Comparison of ENCODE assay signal across 8 cellular contexts in genomic region chr16:72124761-72125634, GRCh38. TPM values are rescaled to one million over a fixed set of nuclear protein-coding genes. Genes with fewer than 3 reads are reported as not detected.
DNase-seq lines count a peak whose midpoint lies in the region; ATAC-seq and TF ChIP-seq lines count a peak whose summit lies in the region.

No MANE protein-coding gene starts in this region.

- H3K9me3 ChIP-seq in endodermal cell (ENCODE audit: control insufficient read depth, low read length): no peaks in the 10 kb centered on the region

- no peaks in the 10 kb centered on the region for H3K27me3 ChIP-seq in endodermal cell (ENCODE audit: control insufficient read depth, insufficient read depth, low read length, poor library complexity, severe bottlenecking)

- no peaks in the 10 kb centered on the region for H3K9me3 Mint-ChIP-seq in endodermal cell
- no peaks in the 10 kb centered on the region for H3K9me3 Mint-ChIP-seq in mesothelial cell of epicardium

- H3K4me1 ChIP-seq in endodermal cell (ENCODE audit: control insufficient read depth, insufficient read depth, low read length): peaks cover 23% of the 10 kb centered on the region

- H3K36me3 ChIP-seq in endodermal cell (ENCODE audit: control insufficient read depth, insufficient read depth, low read length): no peaks in the 10 kb centered on the region

- H3K4me3 ChIP-seq in endodermal cell (ENCODE audit: low read length): no peak overlapping the region

- peak; percentile 73 for DNase-seq in GM10266 (ENCODE audit: extremely low spot score)
- peak; percentile 42 for DNase-seq in NCI-H774 (lab: John Stamatoyannopoulos, UW)
- DNase-seq in activated CD8-positive, alpha-beta memory T cell treated with anti-CD3 and anti-CD28 coated beads for 1 hour (ENCODE audit: extremely low read depth in 1 of 2, low read depth in 1 of 2): peak; percentile 12 to 36
- peak; percentile 96 for DNase-seq in endodermal cell
- peak in 1 of 2 experiments; percentile 82 for DNase-seq in mesothelial cell of epicardium (ENCODE audit: low spot score in 2 of 2, unreplicated experiment in 2 of 2)
- DNase-seq in stimulated activated CD8-positive, alpha-beta memory T cell treated with anti-CD3 and anti-CD28 coated beads, Interleukin-4, amount 100 ng/mL, for 1 hour (ENCODE audit: low read depth in 2 of 2, low spot score in 1 of 2): peak; percentile 7 to 31

- no peak overlapping the region for H3K9ac ChIP-seq in endodermal cell (ENCODE audit: extremely low read depth, low read length, poor library complexity, severe bottlenecking)

- H3K36me3 Mint-ChIP-seq in endodermal cell (ENCODE audit: low read depth) (no peaks in the 10 kb centered on the region), mesothelial cell of epicardium (no peaks in the 10 kb centered on the region)

- TF ChIP-seq CTCF in GM10266 (IDR thresholded peaks at IDR 0.05; ENCODE audit: control insufficient read depth, insufficient read depth, low read depth, missing control alignments): peak; percentile 86
- peak; percentile 91 for TF ChIP-seq CTCF in endodermal cell (conservative IDR thresholded peaks at IDR 0.05)
- TF ChIP-seq CTCF in mesothelial cell of epicardium (IDR thresholded peaks at IDR 0.05; ENCODE audit: unreplicated experiment): peak; percentile 69

- H3K4me1 Mint-ChIP-seq in endodermal cell (peaks cover 41% of the 10 kb centered on the region), mesothelial cell of epicardium (peaks cover 3% of the 10 kb centered on the region)

- no peaks in the 10 kb centered on the region for H3K27me3 Mint-ChIP-seq in endodermal cell (ENCODE audit: insufficient read depth)
- no peaks in the 10 kb centered on the region for H3K27me3 Mint-ChIP-seq in mesothelial cell of epicardium (ENCODE audit: low read depth)

- H3K27ac Mint-ChIP-seq in endodermal cell (peak overlapping the region; percentile 65), mesothelial cell of epicardium (peak overlapping the region; percentile 12)

- H3K27ac ChIP-seq in endodermal cell (ENCODE audit: low read depth, low read length): peak overlapping the region; percentile 49

- peak; percentile 66 for ATAC-seq in HG03378 (IDR thresholded peaks at IDR 0.05; ENCODE audit: unreplicated experiment)
- no peak for ATAC-seq in GM19023 (IDR thresholded peaks at IDR 0.05; ENCODE audit: unreplicated experiment)

- H3K4me3 Mint-ChIP-seq in endodermal cell (no peak overlapping the region), mesothelial cell of epicardium (no peak overlapping the region)

- 45 to 53% methylated on average over 8 to 13 of the region's 13 CpGs for WGBS in endodermal cell (ENCODE audit: insufficient coverage in 1 of 2, insufficient read length in 1 of 2), 2 experiments

RNA-seq across cellular contexts. Expression of gene DHX38, which starts 31.4 kb away (rescaled TPM):
- total RNA-seq in endodermal cell (10 to 100 TPM; 66.9 to 80.1 TPM), mesothelial cell of epicardium (83.8 to 90.9 TPM (median 85.4 TPM) in 3 replicates)
- 49.3 TPM for polyA plus RNA-seq in endodermal cell (2013, experiment 1 of 2)
- polyA plus RNA-seq in endodermal cell (2013, experiment 2 of 2): 42.3 TPM

RNA-seq across cellular contexts. Expression of gene TXNL4B, which starts 31.6 kb away (rescaled TPM):
- total RNA-seq in endodermal cell: 10 to 100 TPM; 10.6 to 13.1 TPM
- 9.8 TPM for polyA plus RNA-seq in endodermal cell (2013, experiment 1 of 2)
- 9.8 TPM for polyA plus RNA-seq in endodermal cell (2013, experiment 2 of 2)
- total RNA-seq in mesothelial cell of epicardium: 16.1 to 17.6 TPM (median 16.7 TPM) in 3 replicates

RNA-seq across cellular contexts. Expression of gene PMFBP1, which starts 47.0 kb away (rescaled TPM):
- total RNA-seq in endodermal cell (1 to 10 TPM; 2.1 to 4.1 TPM), mesothelial cell of epicardium (3.7 to 5.7 TPM (median 4.9 TPM) in 3 replicates)
- 2.0 TPM for polyA plus RNA-seq in endodermal cell (2013, experiment 1 of 2)
- 1.6 TPM for polyA plus RNA-seq in endodermal cell (2013, experiment 2 of 2)
